In genomic region chr20:50598074-50598473, GRCh38 we compare ENCODE assay signal across 20 cellular contexts.
A peak's percentile ranks its signal among the peaks of the same experiment; 100 is the strongest.
DNase-seq lines count a peak whose midpoint lies in the region; ATAC-seq and TF ChIP-seq lines count a peak whose summit lies in the region.
"Had no signal": no experiment of that assay in that cellular context is flagged by ENCODE, and none has a peak within 500 bp of the region (broad histone marks: within the 10 kb centered on the region; RNA-seq: fewer than 3 reads in every experiment).

No MANE protein-coding gene starts in this region.

- no peaks in the 10 kb centered on the region for H3K36me3 ChIP-seq in A673 (ENCODE audit: insufficient read depth, low read length, poor library complexity, severe bottlenecking)
- H3K36me3 ChIP-seq in Panc1 (ENCODE audit: control insufficient read depth, insufficient read depth, low read length): no peaks in the 10 kb centered on the region
- no peaks in the 10 kb centered on the region for H3K36me3 ChIP-seq in CD8-positive, alpha-beta T cell (ENCODE audit: insufficient read depth, low read length)
- H3K36me3 ChIP-seq: HAP-1 had no signal

- peaks cover 8 to 19% (median 14%) of the 10 kb centered on the region in 3 donors for H3K4me1 Mint-ChIP-seq in naive B cell
- peaks cover 4% of the 10 kb centered on the region for H3K4me1 Mint-ChIP-seq in progenitor cell of endocrine pancreas (ENCODE audit: low read depth)
- H3K4me1 Mint-ChIP-seq in activated CD4-positive, alpha-beta T cell treated with anti-CD3 and anti-CD28 coated beads, Interleukin-2, amount 10 ng/mL, durations not matched to agents 24 days and 14 days: no peaks in the 10 kb centered on the region
- no peaks in the 10 kb centered on the region for H3K4me1 Mint-ChIP-seq in CD8-positive, alpha-beta T cell (ENCODE audit: low read depth)

- H3K27ac ChIP-seq in A673 (ENCODE audit: low read depth, low read length, poor library complexity, severe bottlenecking) (peak overlapping the region; percentile 16), Panc1 (ENCODE audit: low read length) (peak overlapping the region; percentile 44)
- no peak overlapping the region for H3K27ac ChIP-seq in CD8-positive, alpha-beta T cell (ENCODE audit: low read depth, low read length)
- H3K27ac ChIP-seq: A549 had no signal

- H3K27me3 ChIP-seq in A673 (replicated peaks; ENCODE audit: insufficient read depth, low read depth, low read length, poor library complexity): no peaks in the 10 kb centered on the region
- H3K27me3 ChIP-seq in Panc1 (ENCODE audit: control insufficient read depth, insufficient read depth, low read length): no peaks in the 10 kb centered on the region
- H3K27me3 ChIP-seq in CD8-positive, alpha-beta T cell (ENCODE audit: insufficient read depth, low read length): no peaks in the 10 kb centered on the region

- H3K4me1 ChIP-seq in A673 (ENCODE audit: insufficient read depth, low read length, poor library complexity, severe bottlenecking): no peaks in the 10 kb centered on the region
- H3K4me1 ChIP-seq in Panc1 (ENCODE audit: control insufficient read depth, insufficient read depth, low read length): peaks cover 38% of the 10 kb centered on the region
- H3K4me1 ChIP-seq in CD8-positive, alpha-beta T cell (ENCODE audit: insufficient read depth, low read length): no peaks in the 10 kb centered on the region
- H3K4me1 ChIP-seq: A549, HAP-1 had no signal

- DNase-seq in A673 (ENCODE audit: low spot score) (no peak), Panc1 (ENCODE audit: low read depth, low spot score) (no peak), naive B cell (no peak), progenitor cell of endocrine pancreas (ENCODE audit: low spot score, unreplicated experiment) (no peak), NCI-H446 treated with DMSO at 0.1 percent for 48 hours (lab: John Stamatoyannopoulos, UW) (no peak)
- no peak for DNase-seq in activated CD4-positive, alpha-beta T cell treated with anti-CD3 and anti-CD28 coated beads, Interleukin-2, amount 10 ng/mL, durations not matched to agents 24 days and 14 days
- no peak for DNase-seq in CD8-positive, alpha-beta T cell
- DNase-seq: 8988T; C1 segment of cervical spinal cord; CD8-positive, alpha-beta memory T cell; DMS 273 treated with DMSO at 0.1 percent for 48 hours; DMS79; EL; GDM1; GOT3; HFFc6 had no signal

- BruUV-seq in A673 (replicated peaks; lab: Mats Ljungman, UMichigan): no TSS peak
- BruUV-seq in Panc1 (replicated peaks; lab: Mats Ljungman, UMichigan): no TSS peak

- peak overlapping the region in 1 of 8 donors; percentile 47 for H3K4me3 Mint-ChIP-seq in naive B cell
- H3K4me3 Mint-ChIP-seq in progenitor cell of endocrine pancreas (ENCODE audit: low read depth): no peak overlapping the region
- H3K4me3 Mint-ChIP-seq in activated CD4-positive, alpha-beta T cell treated with anti-CD3 and anti-CD28 coated beads, Interleukin-2, amount 10 ng/mL, durations not matched to agents 24 days and 14 days: no peak overlapping the region
- H3K4me3 Mint-ChIP-seq in CD8-positive, alpha-beta T cell: no peak overlapping the region
- H3K4me3 Mint-ChIP-seq: CD8-positive, alpha-beta memory T cell; HFFc6 had no signal

- H3K36me3 Mint-ChIP-seq in naive B cell (no peaks in the 10 kb centered on the region), progenitor cell of endocrine pancreas (ENCODE audit: insufficient read depth) (no peaks in the 10 kb centered on the region)
- H3K36me3 Mint-ChIP-seq in activated CD4-positive, alpha-beta T cell treated with anti-CD3 and anti-CD28 coated beads, Interleukin-2, amount 10 ng/mL, durations not matched to agents 24 days and 14 days (ENCODE audit: low read depth): no peaks in the 10 kb centered on the region
- H3K36me3 Mint-ChIP-seq in CD8-positive, alpha-beta T cell: no peaks in the 10 kb centered on the region
- H3K36me3 Mint-ChIP-seq: CD8-positive, alpha-beta memory T cell had no signal

- H3K4me3 ChIP-seq in A673 (ENCODE audit: low read depth, low read length, poor library complexity, severe bottlenecking): no peak overlapping the region
- no peak overlapping the region for H3K4me3 ChIP-seq in Panc1 (ENCODE audit: low read depth in 2 of 2, low read length in 2 of 2)
- H3K4me3 ChIP-seq in CD8-positive, alpha-beta T cell (ENCODE audit: low read depth, low read length): no peak overlapping the region
- H3K4me3 ChIP-seq: A549, GM12878, HAP-1 had no signal

- H3K9me3 Mint-ChIP-seq in naive B cell (no peaks in the 10 kb centered on the region), progenitor cell of endocrine pancreas (ENCODE audit: low read depth) (no peaks in the 10 kb centered on the region)
- H3K9me3 Mint-ChIP-seq in activated CD4-positive, alpha-beta T cell treated with anti-CD3 and anti-CD28 coated beads, Interleukin-2, amount 10 ng/mL, durations not matched to agents 24 days and 14 days: no peaks in the 10 kb centered on the region
- no peaks in the 10 kb centered on the region for H3K9me3 Mint-ChIP-seq in CD8-positive, alpha-beta T cell
- H3K9me3 Mint-ChIP-seq: CD8-positive, alpha-beta memory T cell; HFFc6 had no signal

- H3K9me3 ChIP-seq in A673 (ENCODE audit: low read depth, low read length, poor library complexity, severe bottlenecking) (no peaks in the 10 kb centered on the region), Panc1 (ENCODE audit: control insufficient read depth, insufficient read depth, low read depth, low read length) (no peaks in the 10 kb centered on the region)
- no peaks in the 10 kb centered on the region for H3K9me3 ChIP-seq in CD8-positive, alpha-beta T cell (ENCODE audit: low read length)
- H3K9me3 ChIP-seq: A549, HAP-1 had no signal

- ATAC-seq in Panc1: no peak
- no peak for ATAC-seq in naive B cell (ENCODE audit: low read depth in 2 of 2)
- no peak for ATAC-seq in CD8-positive, alpha-beta T cell
- ATAC-seq in GM18520 (IDR thresholded peaks at IDR 0.05; ENCODE audit: unreplicated experiment): no peak
- ATAC-seq: A549, GM12878 had no signal

- intact Hi-C loops in A673 (cut with micrococcal nuclease; ENCODE audit: unreplicated experiment) (no loop called here), Panc1 (cut with micrococcal nuclease; ENCODE audit: unreplicated experiment) (no loop called here)
- intact Hi-C loops in activated CD4-positive, alpha-beta T cell treated with anti-CD3 and anti-CD28 coated beads, Interleukin-2, amount 10 ng/mL, durations not matched to agents 24 days and 14 days (cut with micrococcal nuclease): no loop called here
- intact Hi-C loops in CD8-positive, alpha-beta T cell (cut with DNase I, micrococcal nuclease): no loop called here

- in situ Hi-C loops in Panc1 (cut with HindIII; ENCODE audit: low pct_unique_long_range_greater_than_20kb, low sequenced_read_pairs): no loop called here

- POLR2A ChIA-PET in A673 (lab: Charles Lee; ENCODE audit: low non-redundant PET): no interaction called here
- POLR2A ChIA-PET in Panc1 (lab: Charles Lee): no interaction called here
- POLR2A ChIA-PET in CD8-positive, alpha-beta T cell (lab: Charles Lee): interaction anchor here (0.9 kb wide), 1 partner anchor 115 kb away, joined by 4 read pairs; no protein-coding TSS in a partner anchor

- CTCF ChIA-PET in A673 (lab: Charles Lee): no interaction called here
- CTCF ChIA-PET in Panc1 (lab: Charles Lee): no interaction called here
- CTCF ChIA-PET in CD8-positive, alpha-beta T cell (lab: Charles Lee): interaction anchor here (1.5 to 1.6 kb wide), 3 partner anchors 19 to 151 kb away, joined by 3 to 6 read pairs (median 4); no protein-coding TSS in a partner anchor

- H3K27ac Mint-ChIP-seq in naive B cell: peak overlapping the region in 4 of 6 donors; percentile 20 to 86 (median 62)
- H3K27ac Mint-ChIP-seq in progenitor cell of endocrine pancreas: peak overlapping the region; percentile 33
- H3K27ac Mint-ChIP-seq in activated CD4-positive, alpha-beta T cell treated with anti-CD3 and anti-CD28 coated beads, Interleukin-2, amount 10 ng/mL, durations not matched to agents 24 days and 14 days: no peak overlapping the region
- no peak overlapping the region for H3K27ac Mint-ChIP-seq in CD8-positive, alpha-beta T cell
- H3K27ac Mint-ChIP-seq: CD8-positive, alpha-beta memory T cell; HFFc6 had no signal

- peaks cover 0 to 5% (median 0%) of the 10 kb centered on the region in 3 donors for H3K27me3 Mint-ChIP-seq in naive B cell
- peaks cover 4% of the 10 kb centered on the region for H3K27me3 Mint-ChIP-seq in progenitor cell of endocrine pancreas
- peaks cover 5% of the 10 kb centered on the region for H3K27me3 Mint-ChIP-seq in activated CD4-positive, alpha-beta T cell treated with anti-CD3 and anti-CD28 coated beads, Interleukin-2, amount 10 ng/mL, durations not matched to agents 24 days and 14 days
- peaks cover 2% of the 10 kb centered on the region for H3K27me3 Mint-ChIP-seq in CD8-positive, alpha-beta T cell (ENCODE audit: low read depth)

- TF ChIP-seq CTCF in A673 (conservative IDR thresholded peaks at IDR 0.05; ENCODE audit: low read depth, low read length) (no peak), Panc1 (IDR thresholded peaks at IDR 0.05) (no peak), progenitor cell of endocrine pancreas (IDR thresholded peaks at IDR 0.05; ENCODE audit: unreplicated experiment) (no peak)
- TF ChIP-seq CTCF in CD8-positive, alpha-beta T cell (IDR thresholded peaks at IDR 0.05): no peak

Comparison
In these comparisons a context has a peak if more than half of its experiments do, and no peak if none do; other contexts are left out.
1. H3K27ac Mint-ChIP-seq: peak in naive B cell (4 of 6) and progenitor cell of endocrine pancreas (single experiment); none in activated CD4-positive, alpha-beta T cell treated with anti-CD3 and anti-CD28 coated beads, Interleukin-2, amount 10 ng/mL, durations not matched to agents 24 days and 14 days (single experiment) and CD8-positive, alpha-beta T cell (single experiment).